1 cellular context compared by ENCODE assay signal in genomic region chr17:29726721-29727252, GRCh38.
A peak's percentile ranks its signal among the peaks of the same experiment; 100 is the strongest.
TF ChIP-seq lines count a peak whose summit lies in the region.

No MANE protein-coding gene starts in this region.

TF ChIP-seq in K562, 482 proteins besides CTCF, POLR2A, EP300 and RAD21 (continued from another document and continues in another):
- TF ChIP-seq MGA (IDR thresholded peaks at IDR 0.05) (peak; percentile 35; the same call in 1 of the 2 replicates), SNRNP70 (optimal IDR thresholded peaks at IDR 0.05; ENCODE audit: low read depth, low read length) (no peak), E2F4 (CRISPR knock-in tag; IDR thresholded peaks at IDR 0.05; ENCODE audit: low read depth) (no peak), ZNF311 (CRISPR knock-in tag; IDR thresholded peaks at IDR 0.05) (peak; percentile 60; the same call in 1 of the 2 replicates), ZMIZ1 (IDR thresholded peaks at IDR 0.05; ENCODE audit: low read depth in 2 of 2, low read length in 2 of 2) (peak in 1 of 2 experiments; percentile 90; a peak in 2 of 4 replicates), HDAC2 (IDR thresholded peaks at IDR 0.05) (peak; percentile 53; the same call in 1 of the 2 replicates), SMARCC2 (IDR thresholded peaks at IDR 0.05; ENCODE audit: low read depth) (peak; percentile 79), DMBX1 (CRISPR knock-in tag; IDR thresholded peaks at IDR 0.05; ENCODE audit: borderline replicate concordance) (peak; percentile 49; the same call in 1 of the 2 replicates), CXXC5 (CRISPR knock-in tag; IDR thresholded peaks at IDR 0.05) (peak; percentile 24; the same call in 1 of the 2 replicates), ZNF589 (CRISPR knock-in tag; IDR thresholded peaks at IDR 0.05; ENCODE audit: low read depth) (peak; percentile 80), ATF3 (IDR thresholded peaks at IDR 0.05) (peak; percentile 79), ATF3 (CRISPR knock-in tag; conservative IDR thresholded peaks at IDR 0.05) (no peak), DIDO1 (tag; IDR thresholded peaks at IDR 0.05; ENCODE audit: low read depth) (no peak), ZNF398 (CRISPR knock-in tag; IDR thresholded peaks at IDR 0.05) (no peak), THRB (CRISPR knock-in tag; conservative IDR thresholded peaks at IDR 0.05) (no peak), ZNF407 (IDR thresholded peaks at IDR 0.05; ENCODE audit: low read depth) (no peak), JUN (IDR thresholded peaks at IDR 0.05; ENCODE audit: borderline replicate concordance, low read depth, low read length) (0 out of 2 replicates have a peak, but pooled peaks have one; percentile 34), JUN (CRISPR knock-in tag; IDR thresholded peaks at IDR 0.05; ENCODE audit: borderline replicate concordance) (no peak)
